ENCODE assay signal across 14 cellular contexts in genomic region chr7:36749282-36749960, GRCh38. TPM values are rescaled to one million over a fixed set of nuclear protein-coding genes. Genes with fewer than 3 reads are reported as not detected.
A peak's percentile ranks its signal among the peaks of the same experiment; 100 is the strongest.
DNase-seq lines count a peak whose midpoint lies in the region; ATAC-seq and TF ChIP-seq lines count a peak whose summit lies in the region.
"Had no signal": no experiment of that assay in that cellular context is flagged by ENCODE, and none has a peak within 500 bp of the region (broad histone marks: within the 10 kb centered on the region; RNA-seq: fewer than 3 reads in every experiment).

No MANE protein-coding gene starts in this region.

- ATAC-seq in HG03439 (IDR thresholded peaks at IDR 0.05; ENCODE audit: unreplicated experiment) (no peak), HG03457 (IDR thresholded peaks at IDR 0.05; ENCODE audit: unreplicated experiment) (no peak)

- H3K4me1 ChIP-seq in mammary epithelial cell (ENCODE audit: insufficient read depth, low read length): peaks cover 25% of the 10 kb centered on the region
- H3K4me1 ChIP-seq in mesenchymal stem cell (ENCODE audit: control insufficient read depth, insufficient read depth, low read depth, low read length): peaks cover 17% of the 10 kb centered on the region
- H3K4me1 ChIP-seq: adrenal gland, BLaER1, suprapubic skin had no signal

- no peak overlapping the region for H3K14ac ChIP-seq in mesenchymal stem cell (ENCODE audit: low read length in 2 of 2)

- H3K9me3 ChIP-seq in mammary epithelial cell (replicated peaks; ENCODE audit: insufficient read depth, low read length) (no peaks in the 10 kb centered on the region), mesenchymal stem cell (ENCODE audit: control insufficient read depth, low read length) (no peaks in the 10 kb centered on the region)
- H3K9me3 ChIP-seq: adrenal gland, BLaER1, suprapubic skin had no signal

- H3K4me2 ChIP-seq in mammary epithelial cell (ENCODE audit: insufficient read depth, low read depth, low read length) (no peak overlapping the region), mesenchymal stem cell (ENCODE audit: low read length, poor library complexity, severe bottlenecking) (no peak overlapping the region)
- H3K4me2 ChIP-seq: BLaER1 had no signal

- H3K4me3 ChIP-seq in mammary epithelial cell (replicated peaks in 1 of 3; ENCODE audit: insufficient read depth in 1 of 3, low read depth in 2 of 3, low read length in 3 of 3) (no peak overlapping the region), mesenchymal stem cell (ENCODE audit: insufficient read depth in 1 of 2, low read depth in 1 of 2, low read length in 2 of 2) (no peak overlapping the region)
- H3K4me3 ChIP-seq: adrenal gland, BLaER1, suprapubic skin had no signal

- no TSS peak for BruUV-seq in mammary epithelial cell (replicated peaks; lab: Mats Ljungman, UMichigan)

- no peak for TF ChIP-seq CTCF in mammary epithelial cell (conservative IDR thresholded peaks at IDR 0.05 in 1 of 2, IDR thresholded peaks at IDR 0.05 in 1 of 2; ENCODE audit: extremely low read depth in 1 of 2, insufficient read depth in 1 of 2, low read depth in 1 of 2, low read length in 2 of 2)

- no peak overlapping the region for H4K91ac ChIP-seq in mesenchymal stem cell (ENCODE audit: low read length)

- H2BK15ac ChIP-seq in mesenchymal stem cell (ENCODE audit: low read depth, poor library complexity, severe bottlenecking): no peak overlapping the region

- no peak overlapping the region for H2BK12ac ChIP-seq in mesenchymal stem cell (ENCODE audit: low read length in 2 of 2)

- H3K79me1 ChIP-seq in mesenchymal stem cell (replicated peaks; ENCODE audit: low read length, poor library complexity, severe bottlenecking): no peaks in the 10 kb centered on the region

- no peaks in the 10 kb centered on the region for H4K20me1 ChIP-seq in mammary epithelial cell (ENCODE audit: insufficient read depth, low read length)
- H4K20me1 ChIP-seq: BLaER1 had no signal

- in situ Hi-C loops in mammary epithelial cell (cut with MboI; ENCODE audit: low sequenced_read_pairs in 2 of 2): no loop called here

- H3K27me3 ChIP-seq in mammary epithelial cell (ENCODE audit: insufficient read depth, low read length) (no peaks in the 10 kb centered on the region), mesenchymal stem cell (ENCODE audit: control insufficient read depth in 1 of 2, insufficient read depth in 1 of 2, low read length in 2 of 2) (no peaks in the 10 kb centered on the region)
- H3K27me3 ChIP-seq: adrenal gland, BLaER1, suprapubic skin had no signal

- H2AK5ac ChIP-seq in mesenchymal stem cell (ENCODE audit: low read length, severe bottlenecking): peak overlapping the region; percentile 20

- H3K4ac ChIP-seq in mesenchymal stem cell (ENCODE audit: low read depth in 1 of 2, low read length in 2 of 2): no peak overlapping the region

- no peak overlapping the region for H3K23ac ChIP-seq in mesenchymal stem cell (ENCODE audit: low read length in 2 of 2)

- no peak overlapping the region for H2BK5ac ChIP-seq in mesenchymal stem cell (ENCODE audit: low read depth, low read length, poor library complexity, severe bottlenecking)

- intact Hi-C loops in mammary epithelial cell (cut with micrococcal nuclease): loop anchor here (2.0 kb wide), 1 partner anchor 71 kb away; no protein-coding TSS in a partner anchor

- H2BK120ac ChIP-seq in mesenchymal stem cell (ENCODE audit: low read depth, low read length): no peak overlapping the region

- CTCF ChIA-PET in mammary epithelial cell (lab: Charles Lee; ENCODE audit: low non-redundant PET): interaction anchor here (0.6 to 0.7 kb wide), 2 partner anchors 9 to 36 kb away, joined by 3 to 5 read pairs; no protein-coding TSS in a partner anchor

- no peak overlapping the region for H3K27ac ChIP-seq in mammary epithelial cell (ENCODE audit: insufficient read depth, low read depth, low read length)
- H3K27ac ChIP-seq in mesenchymal stem cell (ENCODE audit: low read length, poor library complexity, severe bottlenecking): no peak overlapping the region
- H3K27ac ChIP-seq: adrenal gland, BLaER1, RWPE1, suprapubic skin had no signal

- H3K36me3 ChIP-seq in mammary epithelial cell (ENCODE audit: insufficient read depth, low read length) (no peaks in the 10 kb centered on the region), mesenchymal stem cell (ENCODE audit: control insufficient read depth in 1 of 2, insufficient read depth in 2 of 2, low read depth in 1 of 2, low read length in 2 of 2) (no peaks in the 10 kb centered on the region)
- H3K36me3 ChIP-seq: adrenal gland, BLaER1, suprapubic skin had no signal

- no peaks in the 10 kb centered on the region for H3K79me2 ChIP-seq in mammary epithelial cell (ENCODE audit: insufficient read depth, low read length)

- no peak overlapping the region for H3K9ac ChIP-seq in mammary epithelial cell (ENCODE audit: insufficient read depth, low read length)
- H3K9ac ChIP-seq in mesenchymal stem cell (ENCODE audit: low read length): no peak overlapping the region
- H3K9ac ChIP-seq: BLaER1 had no signal

- dilution Hi-C loops in mammary epithelial cell (cut with HindIII; ENCODE audit: low sequenced_read_pairs): loop anchor here (5.0 kb wide), 1 partner anchor 43 kb away; no protein-coding TSS in a partner anchor

- peak; percentile 11 for DNase-seq in ELR (ENCODE audit: low read depth)
- peak; percentile 87 to 97 for DNase-seq in NOMO-1 (lab: John Stamatoyannopoulos, UW; ENCODE audit: unreplicated experiment in 2 of 2)
- DNase-seq in mammary epithelial cell: peak; percentile 86
- peak; percentile 20 for DNase-seq in mesenchymal stem cell
- DNase-seq in activated CD4-positive, alpha-beta T cell treated with anti-CD3 and anti-CD28 coated beads, Interleukin-2, amount 50 U/mL, for 1 hour: no peak
- DNase-seq in NCI-H1930 (lab: John Stamatoyannopoulos, UW): no peak
- DNase-seq: activated CD8-positive, alpha-beta memory T cell treated with anti-CD3 and anti-CD28 coated beads, Interleukin-2, amount 50 U/mL, for 48 hours; adrenal gland; NCI-H345 had no signal

- H2AFZ ChIP-seq in mammary epithelial cell (ENCODE audit: low read depth, low read length) (peak overlapping the region; percentile 5), mesenchymal stem cell (ENCODE audit: low read depth, low read length) (no peak overlapping the region)

- no peak overlapping the region for H3K18ac ChIP-seq in mesenchymal stem cell (ENCODE audit: low read depth in 1 of 2, low read length in 2 of 2)

- 75% methylated on average over 2 of the region's 2 CpGs for WGBS in mammary epithelial cell (ENCODE audit: low coverage, missing lambda C conversion rate)
- WGBS in mesenchymal stem cell: 70% methylated on average over 2 of the region's 2 CpGs

- no peak overlapping the region for H4K8ac ChIP-seq in mesenchymal stem cell (ENCODE audit: low read length)

RNA-seq across cellular contexts. Expression of gene AOAH, which starts 25.1 kb away (rescaled TPM):
- total RNA-seq in mammary epithelial cell: under 1 TPM in 1 of 2 donors, not detected in 1; 0.33 TPM
- polyA plus RNA-seq in mammary epithelial cell: 0.05 TPM
- not detected for polyA minus RNA-seq in mammary epithelial cell
- not detected for polyA plus RNA-seq in mesenchymal stem cell (2013, experiment 1 of 2)
- polyA plus RNA-seq in mesenchymal stem cell (2013, experiment 2 of 2): not detected

Comparison
In these comparisons a context has a peak if more than half of its experiments do, and no peak if none do; other contexts are left out.
1. DNase-seq: peak in ELR (single experiment), NOMO-1 (2 of 2), mammary epithelial cell (single experiment) and mesenchymal stem cell (single experiment); none in activated CD4-positive, alpha-beta T cell treated with anti-CD3 and anti-CD28 coated beads, Interleukin-2, amount 50 U/mL, for 1 hour (single experiment) and NCI-H1930 (0 of 2).